Comparison of ENCODE assay signal across 29 cellular contexts in the genomic region with DNA sequence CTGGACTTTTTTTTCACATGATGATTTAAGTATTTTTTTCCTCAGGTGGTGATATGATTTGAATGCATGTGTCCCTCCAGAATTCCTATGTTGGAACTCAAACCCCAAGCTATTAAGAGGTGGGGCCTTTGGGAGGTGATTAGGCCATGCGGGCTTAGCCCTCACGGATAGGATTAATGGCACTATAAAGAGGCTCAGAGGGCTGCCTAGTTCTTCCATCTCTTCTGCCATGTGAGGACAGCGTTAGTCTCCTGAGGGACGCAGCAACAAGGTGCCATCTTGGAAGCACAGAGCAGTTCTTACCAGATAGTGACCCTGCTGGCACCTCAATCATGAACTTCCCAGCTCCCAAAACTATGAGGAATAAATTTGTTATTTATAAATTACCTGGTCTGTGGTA.
"Had no signal": no experiment of that assay in that cellular context is flagged by ENCODE, and none has a peak within 500 bp of the region (broad histone marks: within the 10 kb centered on the region; RNA-seq: fewer than 3 reads in every experiment).

No MANE protein-coding gene starts in this region.

- FAIRE-seq: small intestine had no signal

- H3K9me3 Mint-ChIP-seq: naive thymus-derived CD8-positive, alpha-beta T cell; natural killer cell treated with Interleukin-12 subunit alpha and Interleukin-12 subunit beta and Interleukin-15 and Interleukin-18, amount 100 ng/mL, for 72 hours; stimulated activated effector memory CD8-positive, alpha-beta T cell treated with anti-CD3 and anti-CD28 coated beads, Interleukin-12 subunit alpha, Interleukin-12 subunit beta, amount 100 ng/mL, for 72 hours; stimulated activated naive CD8-positive, alpha-beta T cell treated with anti-CD3 and anti-CD28 coated beads, Interleukin-15, amount 100 ng/mL, for 72 hours; type B pancreatic cell had no signal

- H3K27me3 Mint-ChIP-seq: naive thymus-derived CD8-positive, alpha-beta T cell; natural killer cell treated with Interleukin-12 subunit alpha and Interleukin-12 subunit beta and Interleukin-15 and Interleukin-18, amount 100 ng/mL, for 72 hours; progenitor cell of endocrine pancreas; stimulated activated naive CD8-positive, alpha-beta T cell treated with anti-CD3 and anti-CD28 coated beads, Interleukin-15, amount 100 ng/mL, for 72 hours; type B pancreatic cell had no signal

- H3K27me3 ChIP-seq: neural progenitor cell, ovary, right lobe of liver, sigmoid colon, suprapubic skin, testis, tibial artery, transverse colon, upper lobe of right lung, uterus had no signal

- H3K27ac Mint-ChIP-seq: natural killer cell treated with Interleukin-12 subunit alpha and Interleukin-12 subunit beta and Interleukin-15 and Interleukin-18, amount 100 ng/mL, for 72 hours; neural progenitor cell; progenitor cell of endocrine pancreas; stimulated activated effector memory CD8-positive, alpha-beta T cell treated with anti-CD3 and anti-CD28 coated beads, Interleukin-12 subunit alpha, Interleukin-12 subunit beta, amount 100 ng/mL, for 72 hours; stimulated activated naive CD8-positive, alpha-beta T cell treated with anti-CD3 and anti-CD28 coated beads, Interleukin-15, amount 100 ng/mL, for 72 hours; type B pancreatic cell had no signal

- ATAC-seq: naive thymus-derived CD8-positive, alpha-beta T cell; natural killer cell treated with Interleukin-12 subunit alpha and Interleukin-12 subunit beta and Interleukin-15 and Interleukin-18, amount 100 ng/mL, for 72 hours; psoas muscle; right cardiac atrium; right lobe of liver; stimulated activated effector memory CD8-positive, alpha-beta T cell treated with anti-CD3 and anti-CD28 coated beads, Interleukin-12 subunit alpha, Interleukin-12 subunit beta, amount 100 ng/mL, for 72 hours; stimulated activated naive CD8-positive, alpha-beta T cell treated with anti-CD3 and anti-CD28 coated beads, Interleukin-15, amount 100 ng/mL, for 72 hours; stimulated activated naive CD8-positive, alpha-beta T cell treated with anti-CD3 and anti-CD28 coated beads, Interleukin-15, Interleukin-2, amounts not matched to agents 100 U/mL and 50 U/mL, for 24 hours; upper lobe of right lung had no signal

- H3K36me3 ChIP-seq: neural progenitor cell, ovary, right lobe of liver, sigmoid colon, suprapubic skin, tibial artery, transverse colon, upper lobe of right lung, uterus had no signal

- H3K4me3 Mint-ChIP-seq: naive thymus-derived CD8-positive, alpha-beta T cell; natural killer cell treated with Interleukin-12 subunit alpha and Interleukin-12 subunit beta and Interleukin-15 and Interleukin-18, amount 100 ng/mL, for 72 hours; neural progenitor cell; stimulated activated effector memory CD8-positive, alpha-beta T cell treated with anti-CD3 and anti-CD28 coated beads, Interleukin-12 subunit alpha, Interleukin-12 subunit beta, amount 100 ng/mL, for 72 hours; stimulated activated naive CD8-positive, alpha-beta T cell treated with anti-CD3 and anti-CD28 coated beads, Interleukin-15, amount 100 ng/mL, for 72 hours; type B pancreatic cell had no signal

- H3K4me1 ChIP-seq: neural progenitor cell, parathyroid adenoma, right lobe of liver, uterus had no signal

- DNase-seq: naive thymus-derived CD8-positive, alpha-beta T cell; occipital lobe; ovary; posterior cingulate gyrus; psoas muscle; right cardiac atrium; right lobe of liver; sigmoid colon; small intestine; stimulated activated CD4-positive, alpha-beta T cell treated with anti-CD3 and anti-CD28 coated beads, Interleukin-15, amount 100 ng/mL, for 24 hours; stimulated activated CD4-positive, alpha-beta T cell treated with anti-CD3 and anti-CD28 coated beads, Interleukin-2, amount 100 ng/mL, for 24 hours; stimulated activated CD4-positive, alpha-beta T cell treated with anti-CD3 and anti-CD28 coated beads, Interleukin-2, amount 100 ng/mL, for 48 hours; stimulated activated CD4-positive, alpha-beta T cell treated with anti-CD3 and anti-CD28 coated beads, Interleukin-4, amount 100 ng/mL, for 24 hours; stimulated activated naive CD4-positive, alpha-beta T cell; stimulated activated naive CD8-positive, alpha-beta T cell treated with anti-CD3 and anti-CD28 coated beads, Interleukin-15, amount 100 ng/mL, for 72 hours; stimulated activated naive CD8-positive, alpha-beta T cell treated with anti-CD3 and anti-CD28 coated beads, Interleukin-15, Interleukin-2, amounts not matched to agents 100 U/mL and 50 U/mL, for 24 hours; substantia nigra; testis; tibial artery; transverse colon; upper lobe of right lung; uterus had no signal

- H3K4me3 ChIP-seq: neural progenitor cell, ovary, psoas muscle, right lobe of liver, sigmoid colon, suprapubic skin, testis, tibial artery, transverse colon, upper lobe of right lung, uterus had no signal

- H3K27ac ChIP-seq: neural progenitor cell, ovary, parathyroid adenoma, psoas muscle, right lobe of liver, sigmoid colon, suprapubic skin, testis, tibial artery, transverse colon, upper lobe of right lung, uterus had no signal

- H3K9me3 ChIP-seq: ovary, psoas muscle, right lobe of liver, sigmoid colon, suprapubic skin, testis, tibial artery, transverse colon, upper lobe of right lung, uterus had no signal

- H3K36me3 Mint-ChIP-seq: natural killer cell treated with Interleukin-12 subunit alpha and Interleukin-12 subunit beta and Interleukin-15 and Interleukin-18, amount 100 ng/mL, for 72 hours; stimulated activated effector memory CD8-positive, alpha-beta T cell treated with anti-CD3 and anti-CD28 coated beads, Interleukin-12 subunit alpha, Interleukin-12 subunit beta, amount 100 ng/mL, for 72 hours; type B pancreatic cell had no signal
